In genomic region chr7:69388462-69389137, GRCh38 we compare ENCODE assay signal across 36 cellular contexts.
"Had no signal": no experiment of that assay in that cellular context is flagged by ENCODE, and none has a peak within 500 bp of the region (broad histone marks: within the 10 kb centered on the region; RNA-seq: fewer than 3 reads in every experiment).

No MANE protein-coding gene starts in this region.

- H3K4me2 ChIP-seq: smooth muscle cell had no signal

- ATAC-seq: activated CD4-positive, CD25-positive, alpha-beta regulatory T cell treated with anti-CD3 and anti-CD28 coated beads, Interleukin-2, amount 50 U/mL, for 24 hours; esophagus mucosa; foreskin keratinocyte; lower lobe of right lung; mucosa of descending colon; natural killer cell treated with Interleukin-12 subunit alpha and Interleukin-12 subunit beta and Interleukin-15 and Interleukin-18, amount 100 ng/mL, for 72 hours; pancreas; psoas muscle; stimulated activated memory B cell treated with anti-CD40 and anti-IgM and Interleukin-4, amounts not matched to agents 10 μg/mL and 1 μg/mL and 100 μg/mL, for 72 hours; stimulated activated naive CD8-positive, alpha-beta T cell treated with anti-CD3 and anti-CD28 coated beads, Interleukin-15, amount 100 ng/mL, for 72 hours had no signal

- FAIRE-seq: pancreas, TTC549 had no signal

- H3K4me1 ChIP-seq: adrenal gland, foreskin keratinocyte, lower lobe of right lung, pancreas, psoas muscle, uterus had no signal

- H3K27me3 ChIP-seq: adrenal gland, brain microvascular endothelial cell, foreskin keratinocyte, pancreas, uterus had no signal

- H3K4me3 Mint-ChIP-seq: activated naive CD4-positive, alpha-beta T cell treated with anti-CD3 and anti-CD28 coated beads for 36 hours; activated naive CD8-positive, alpha-beta T cell treated with anti-CD3 and anti-CD28 coated beads for 36 hours; activated T-helper 1 cell treated with anti-CD3 and anti-CD28 coated beads, Interleukin-12 subunit alpha, Interleukin-12 subunit beta, Interleukin-2, Interleukin-4 antibody, amounts not matched to agents 30 ng/mL and 10 ng/mL and 1 ng/mL, durations not matched to agents 14 hours and 24 hours and 36 hours; natural killer cell treated with Interleukin-12 subunit alpha and Interleukin-12 subunit beta and Interleukin-15 and Interleukin-18, amount 100 ng/mL, for 72 hours; stimulated activated memory B cell treated with anti-CD40 and anti-IgM and Interleukin-4, amounts not matched to agents 10 μg/mL and 1 μg/mL and 100 μg/mL, for 72 hours; stimulated activated naive CD8-positive, alpha-beta T cell treated with anti-CD3 and anti-CD28 coated beads, Interleukin-15, amount 100 ng/mL, for 72 hours; T-helper 1 cell treated with Interleukin-12 subunit alpha and Interleukin-12 subunit beta and Interleukin-4 antibody, amounts not matched to agents 30 μg/mL and 1 μg/mL, for 36 hours; type B pancreatic cell had no signal

- H3K9me3 Mint-ChIP-seq: natural killer cell treated with Interleukin-12 subunit alpha and Interleukin-12 subunit beta and Interleukin-15 and Interleukin-18, amount 100 ng/mL, for 72 hours; type B pancreatic cell had no signal

- DNase-seq: activated CD4-positive, alpha-beta T cell treated with anti-CD3 and anti-CD28 coated beads for 48 hours; activated CD4-positive, alpha-beta T cell treated with anti-CD3 and anti-CD28 coated beads, Interleukin-2, amount 50 U/mL, for 48 hours; activated CD8-positive, alpha-beta memory T cell treated with anti-CD3 and anti-CD28 coated beads, Interleukin-2, amount 50 U/mL, for 4 hours; activated effector memory CD4-positive, alpha-beta T cell treated with anti-CD3 and anti-CD28 coated beads, Interleukin-2, amount 50 U/mL, for 16 hours; activated naive CD4-positive, alpha-beta T cell treated with anti-CD3 and anti-CD28 coated beads for 36 hours; activated naive CD8-positive, alpha-beta T cell treated with anti-CD3 and anti-CD28 coated beads for 36 hours; activated T-cell treated with anti-CD3 and anti-CD28 coated beads, Interleukin-2, amount 50 U/mL, for 1 hour; adrenal gland; aorta; brain microvascular endothelial cell; caudate nucleus; cortex of kidney; foreskin keratinocyte; kidney glomerular epithelial cell; lower lobe of right lung; mesenchymal stem cell; mucosa of descending colon; pancreas; psoas muscle; stimulated activated CD4-positive, alpha-beta T cell treated with anti-CD3 and anti-CD28 coated beads, Interleukin-1b, Interleukin-23, amount 100 ng/mL, for 48 hours; stimulated activated CD4-positive, alpha-beta T cell treated with anti-CD3 and anti-CD28 coated beads, Interleukin-4, amount 100 ng/mL, for 4 hours; stimulated activated CD8-positive, alpha-beta memory T cell treated with anti-CD3 and anti-CD28 coated beads, Interleukin-4, amount 100 ng/mL, for 48 hours; stimulated activated naive CD8-positive, alpha-beta T cell treated with anti-CD3 and anti-CD28 coated beads, Interleukin-15, amount 100 ng/mL, for 72 hours; substantia nigra; T-helper 9 cell; uterus; WERI-Rb-1 had no signal

- H3K4me3 ChIP-seq: adrenal gland, lower lobe of right lung, mucosa of descending colon, pancreas, psoas muscle, smooth muscle cell, uterus had no signal

- H3K9me3 ChIP-seq: adrenal gland, lower lobe of right lung, pancreas, psoas muscle, uterus had no signal

- H3K27me3 Mint-ChIP-seq: stimulated activated memory B cell treated with anti-CD40 and anti-IgM and Interleukin-4, amounts not matched to agents 10 μg/mL and 1 μg/mL and 100 μg/mL, for 72 hours; stimulated activated naive CD8-positive, alpha-beta T cell treated with anti-CD3 and anti-CD28 coated beads, Interleukin-15, amount 100 ng/mL, for 72 hours; type B pancreatic cell had no signal

- H3K4me1 Mint-ChIP-seq: activated naive CD8-positive, alpha-beta T cell treated with anti-CD3 and anti-CD28 coated beads for 36 hours; stimulated activated memory B cell treated with anti-CD40 and anti-IgM and Interleukin-4, amounts not matched to agents 10 μg/mL and 1 μg/mL and 100 μg/mL, for 72 hours; stimulated activated naive CD8-positive, alpha-beta T cell treated with anti-CD3 and anti-CD28 coated beads, Interleukin-15, amount 100 ng/mL, for 72 hours had no signal

- H3K27ac Mint-ChIP-seq: activated naive CD4-positive, alpha-beta T cell treated with anti-CD3 and anti-CD28 coated beads for 36 hours; activated naive CD8-positive, alpha-beta T cell treated with anti-CD3 and anti-CD28 coated beads for 36 hours; activated T-helper 1 cell treated with anti-CD3 and anti-CD28 coated beads, Interleukin-12 subunit alpha, Interleukin-12 subunit beta, Interleukin-2, Interleukin-4 antibody, amounts not matched to agents 30 ng/mL and 10 ng/mL and 1 ng/mL, durations not matched to agents 14 hours and 24 hours and 36 hours; natural killer cell treated with Interleukin-12 subunit alpha and Interleukin-12 subunit beta and Interleukin-15 and Interleukin-18, amount 100 ng/mL, for 72 hours; stimulated activated memory B cell treated with anti-CD40 and anti-IgM and Interleukin-4, amounts not matched to agents 10 μg/mL and 1 μg/mL and 100 μg/mL, for 72 hours; stimulated activated naive CD8-positive, alpha-beta T cell treated with anti-CD3 and anti-CD28 coated beads, Interleukin-15, amount 100 ng/mL, for 72 hours; T-helper 1 cell treated with Interleukin-12 subunit alpha and Interleukin-12 subunit beta and Interleukin-4 antibody, amounts not matched to agents 30 μg/mL and 1 μg/mL, for 36 hours; type B pancreatic cell had no signal

- H3K36me3 Mint-ChIP-seq: natural killer cell treated with Interleukin-12 subunit alpha and Interleukin-12 subunit beta and Interleukin-15 and Interleukin-18, amount 100 ng/mL, for 72 hours; stimulated activated memory B cell treated with anti-CD40 and anti-IgM and Interleukin-4, amounts not matched to agents 10 μg/mL and 1 μg/mL and 100 μg/mL, for 72 hours; type B pancreatic cell had no signal

- H3K27ac ChIP-seq: adrenal gland, brain microvascular endothelial cell, foreskin keratinocyte, lower lobe of right lung, pancreas, psoas muscle, uterus, WERI-Rb-1 had no signal

- H3K36me3 ChIP-seq: adrenal gland, brain microvascular endothelial cell, lower lobe of right lung, pancreas, uterus, WERI-Rb-1 had no signal
